Comparison of ENCODE assay signal across 16 cellular contexts in the genomic region with DNA sequence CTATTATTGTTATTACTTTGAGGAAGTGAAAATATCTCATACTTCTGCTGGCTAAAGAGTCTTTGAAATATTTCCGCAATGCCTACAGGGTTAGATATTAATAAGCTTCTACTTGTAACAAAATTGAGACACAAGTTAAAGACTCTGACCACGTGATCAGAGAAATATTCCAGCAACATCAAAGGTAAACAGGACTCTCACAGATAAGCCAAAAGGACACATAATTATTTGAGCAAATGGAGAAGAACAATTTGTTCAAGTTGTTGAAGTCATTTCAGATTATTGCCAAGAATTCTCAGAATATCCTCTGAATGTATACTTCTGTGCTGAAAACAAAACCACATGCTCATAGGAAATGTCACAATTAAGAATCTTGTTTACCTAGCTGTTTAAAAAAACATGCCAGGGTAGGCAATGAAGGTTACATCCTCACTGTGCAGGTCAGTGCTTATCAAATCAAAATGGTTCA.
DNase-seq lines count a peak whose midpoint lies in the region; ATAC-seq and TF ChIP-seq lines count a peak whose summit lies in the region.
"Had no signal": no experiment of that assay in that cellular context is flagged by ENCODE, and none has a peak within 500 bp of the region (broad histone marks: within the 10 kb centered on the region; RNA-seq: fewer than 3 reads in every experiment).

No MANE protein-coding gene starts in this region.

- H3K9me2 ChIP-seq in OCI-LY1 (ENCODE audit: low read depth, low read length), result no peaks in the 10 kb centered on the region

- no peak overlapping the region for H3K4me3 ChIP-seq in OCI-LY1 (ENCODE audit: low read depth, low read length, poor library complexity, severe bottlenecking)
- no peak overlapping the region for H3K4me3 ChIP-seq in Caco-2 (ENCODE audit: low read depth, low read length)
- H3K4me3 ChIP-seq: esophagus muscularis mucosa, thyroid gland had no signal

- DNase-seq in fibroblast of peridontal ligament (ENCODE audit: extremely low read depth) (peak; percentile 21), renal cortical epithelial cell (ENCODE audit: low read depth) (peak; percentile 6), KG1 (lab: John Stamatoyannopoulos, UW) (no peak), Caco-2 (no peak)
- DNase-seq: activated CD4-positive, alpha-beta T cell treated with anti-CD3 and anti-CD28 coated beads, Interleukin-2, amount 10 ng/mL, durations not matched to agents 24 days and 14 days; activated naive CD4-positive, alpha-beta T cell treated with Interleukin-2 at 50 U/mL for 16 hours; BE2C; DMS153; NCI-H1417; Right ventricle myocardium superior; thyroid gland had no signal

- peaks cover 5% of the 10 kb centered on the region for H3K4me1 ChIP-seq in OCI-LY1 (ENCODE audit: insufficient read depth, low read length, severe bottlenecking)
- H3K4me1 ChIP-seq in Caco-2, result no peaks in the 10 kb centered on the region
- H3K4me1 ChIP-seq: thyroid gland had no signal

- no peaks in the 10 kb centered on the region for H3K79me2 ChIP-seq in OCI-LY1 (ENCODE audit: insufficient read depth, low read length)

- no peaks in the 10 kb centered on the region for H3K27me3 ChIP-seq in OCI-LY1 (ENCODE audit: insufficient read depth, low read length)
- H3K27me3 ChIP-seq in Caco-2 (replicated peaks; ENCODE audit: control insufficient read depth, insufficient read depth, low read length), result no peaks in the 10 kb centered on the region
- H3K27me3 ChIP-seq: BE2C, esophagus muscularis mucosa, thyroid gland had no signal

- no peak overlapping the region for H3K27ac ChIP-seq in OCI-LY1 (ENCODE audit: low read depth, low read length, poor library complexity, severe bottlenecking)
- H3K27ac ChIP-seq: esophagus muscularis mucosa, thyroid gland had no signal

- H3K27me3 Mint-ChIP-seq in Caco-2 (ENCODE audit: insufficient read depth, unreplicated experiment), result no peaks in the 10 kb centered on the region
- H3K27me3 Mint-ChIP-seq: activated CD4-positive, alpha-beta T cell treated with anti-CD3 and anti-CD28 coated beads, Interleukin-2, amount 10 ng/mL, durations not matched to agents 24 days and 14 days; brain had no signal

- H2AFZ ChIP-seq in OCI-LY1 (ENCODE audit: low read length), result peak overlapping the region; percentile 58; the same call in 1 of the 2 replicates

- H3K4me3 Mint-ChIP-seq in Caco-2 (ENCODE audit: unreplicated experiment), result no peak overlapping the region
- H3K4me3 Mint-ChIP-seq: activated CD4-positive, alpha-beta T cell treated with anti-CD3 and anti-CD28 coated beads, Interleukin-2, amount 10 ng/mL, durations not matched to agents 24 days and 14 days; brain had no signal

- peak; percentile 54 for ATAC-seq in GM21723 (IDR thresholded peaks at IDR 0.05; ENCODE audit: unreplicated experiment)
- no peak for ATAC-seq in GM19467 (IDR thresholded peaks at IDR 0.05; ENCODE audit: unreplicated experiment)

- no peaks in the 10 kb centered on the region for H4K20me1 ChIP-seq in OCI-LY1 (ENCODE audit: insufficient read depth, low read length)

- H3K4me1 Mint-ChIP-seq in Caco-2 (ENCODE audit: low read depth, unreplicated experiment), result no peaks in the 10 kb centered on the region
- H3K4me1 Mint-ChIP-seq: activated CD4-positive, alpha-beta T cell treated with anti-CD3 and anti-CD28 coated beads, Interleukin-2, amount 10 ng/mL, durations not matched to agents 24 days and 14 days had no signal

- POLR2A ChIA-PET in Caco-2 (lab: Charles Lee), result no interaction called here

- no peak overlapping the region for H3K4me2 ChIP-seq in OCI-LY1 (ENCODE audit: low read length)

- TF ChIP-seq CTCF in OCI-LY1 (IDR thresholded peaks at IDR 0.05; ENCODE audit: low read length) (no peak), Caco-2 (IDR thresholded peaks at IDR 0.05; ENCODE audit: insufficient read depth in 1 of 2, low read depth in 1 of 2, low read length in 1 of 2, severe bottlenecking in 1 of 2, unreplicated experiment in 1 of 2) (no peak)

- H3F3A ChIP-seq in OCI-LY1 (ENCODE audit: insufficient read depth, low read length), result no peaks in the 10 kb centered on the region

- BruUV-seq in Caco-2 (replicated peaks; lab: Mats Ljungman, UMichigan), result no TSS peak

- no peak overlapping the region for H3K9ac ChIP-seq in OCI-LY1 (ENCODE audit: low read length)

- H3K9me3 Mint-ChIP-seq in Caco-2 (ENCODE audit: unreplicated experiment), result no peaks in the 10 kb centered on the region
- H3K9me3 Mint-ChIP-seq: activated CD4-positive, alpha-beta T cell treated with anti-CD3 and anti-CD28 coated beads, Interleukin-2, amount 10 ng/mL, durations not matched to agents 24 days and 14 days had no signal

- intact Hi-C loops in Caco-2 (cut with micrococcal nuclease; ENCODE audit: unreplicated experiment), result no loop called here

- no peak overlapping the region for H3K27ac Mint-ChIP-seq in Caco-2 (ENCODE audit: unreplicated experiment)
- H3K27ac Mint-ChIP-seq: activated CD4-positive, alpha-beta T cell treated with anti-CD3 and anti-CD28 coated beads, Interleukin-2, amount 10 ng/mL, durations not matched to agents 24 days and 14 days; brain had no signal

- CTCF ChIA-PET in Caco-2 (lab: Charles Lee), result no interaction called here

- H3K36me3 ChIP-seq in OCI-LY1 (ENCODE audit: insufficient read depth, low read length) (no peaks in the 10 kb centered on the region), Caco-2 (ENCODE audit: control insufficient read depth, insufficient read depth, low read length) (no peaks in the 10 kb centered on the region)
- H3K36me3 ChIP-seq: BE2C, esophagus muscularis mucosa, thyroid gland had no signal

- H3K9me3 ChIP-seq in OCI-LY1 (ENCODE audit: low read length) (no peaks in the 10 kb centered on the region), Caco-2 (no peaks in the 10 kb centered on the region)
- H3K9me3 ChIP-seq: BE2C, esophagus muscularis mucosa, thyroid gland had no signal

- H3K36me3 Mint-ChIP-seq in Caco-2 (ENCODE audit: insufficient read depth, unreplicated experiment), result no peaks in the 10 kb centered on the region
- H3K36me3 Mint-ChIP-seq: brain had no signal

Comparison
In these comparisons a context has a peak if more than half of its experiments do, and no peak if none do; other contexts are left out.
1. DNase-seq: peak in fibroblast of peridontal ligament (single experiment) and renal cortical epithelial cell (single experiment); none in KG1 (single experiment) and Caco-2 (0 of 2).